In genomic region chr6:85641522-85641915, GRCh38 we compare ENCODE assay signal across 1 cellular context.
TF ChIP-seq lines count a peak whose summit lies in the region.

No MANE protein-coding gene starts in this region.

TF ChIP-seq in SK-N-SH, 30 proteins besides CTCF, POLR2A, EP300 and RAD21 (continued from another document):
- TF ChIP-seq MEF2A (IDR thresholded peaks at IDR 0.05; ENCODE audit: borderline replicate concordance, low read depth) (no peak), TAF1 (IDR thresholded peaks at IDR 0.05; ENCODE audit: borderline replicate concordance, low read depth, low read length) (no peak), TCF12 (IDR thresholded peaks at IDR 0.05) (no peak), POLR2AphosphoS5 (IDR thresholded peaks at IDR 0.05; ENCODE audit: low read depth, low read length) (no peak)
